10 cellular contexts compared by ENCODE assay signal in genomic region chr19:15249912-15250634, GRCh38. TPM values are rescaled to one million over a fixed set of nuclear protein-coding genes. Genes with fewer than 3 reads are reported as not detected.
A peak's percentile ranks its signal among the peaks of the same experiment; 100 is the strongest.
DNase-seq lines count a peak whose midpoint lies in the region; ATAC-seq and TF ChIP-seq lines count a peak whose summit lies in the region.
"Had no signal": no experiment of that assay in that cellular context is flagged by ENCODE, and none has a peak within 500 bp of the region (broad histone marks: within the 10 kb centered on the region; RNA-seq: fewer than 3 reads in every experiment).

No MANE protein-coding gene starts in this region.

- peak overlapping the region; percentile 18; the same call in 1 of the 2 replicates for H3K4me2 ChIP-seq in PC-9
- H3K4me2 ChIP-seq: KMS-11 had no signal

- H3K36me3 Mint-ChIP-seq in nephron (ENCODE audit: low read depth), result peaks cover 50% of the 10 kb centered on the region

- peaks cover 4% of the 10 kb centered on the region for H3K27me3 Mint-ChIP-seq in nephron (ENCODE audit: low read depth)

- H3K4me1 ChIP-seq in PC-9 (replicated peaks; ENCODE audit: insufficient read depth), result peaks cover 39% of the 10 kb centered on the region
- peaks cover 36 to 70% of the 10 kb centered on the region in 2 donors for H3K4me1 ChIP-seq in uterus

- no peak overlapping the region for H2AFZ ChIP-seq in PC-9

- ATAC-seq in esophagus mucosa, result peak; percentile 25

- intact Hi-C loops in PC-9 (cut with micrococcal nuclease; ENCODE audit: unreplicated experiment) (loop anchor here (5.0 to 10.0 kb wide), 2 partner anchors 53 to 145 kb away; partner anchors contain the start of gene SYDE1), uterus (cut with DNase I; ENCODE audit: low total_unique reads) (loop anchor here (10.0 kb wide), 1 partner anchor 55 kb away; no protein-coding TSS in a partner anchor)

- POLR2A ChIA-PET in PC-9 (lab: Charles Lee; ENCODE audit: unreplicated experiment), result interaction anchor here (0.5 to 0.7 kb wide), 7 partner anchors 18 to 869 kb away, joined by 3 to 9 read pairs (median 4); partner anchors contain the start of gene ADGRE5

- H3K9me2 ChIP-seq in PC-9 (ENCODE audit: insufficient read depth), result no peaks in the 10 kb centered on the region

- peaks cover 45% of the 10 kb centered on the region for H3F3A ChIP-seq in PC-9 (ENCODE audit: insufficient read depth, low read depth)

- H3K27ac Mint-ChIP-seq in nephron, result peak overlapping the region; percentile 97 to 100 (median 97)

- no peaks in the 10 kb centered on the region for H3K9me3 Mint-ChIP-seq in nephron

- peaks cover 79% of the 10 kb centered on the region for H3K79me2 ChIP-seq in PC-9 (ENCODE audit: low read depth)

- H3K4me3 ChIP-seq in PC-9 (no peak overlapping the region), uterus (no peak overlapping the region)

- H3K27me3 ChIP-seq in PC-9 (ENCODE audit: insufficient read depth, low read depth) (no peaks in the 10 kb centered on the region), uterus (no peaks in the 10 kb centered on the region)

- H3K9me3 ChIP-seq in PC-9 (ENCODE audit: insufficient read depth, low read depth) (no peaks in the 10 kb centered on the region), uterus (no peaks in the 10 kb centered on the region)

- CTCF ChIA-PET in PC-9 (lab: Charles Lee), result interaction anchor here (0.5 to 1.5 kb wide), 8 partner anchors 16 to 379 kb away, joined by 3 to 12 read pairs (median 3); no protein-coding TSS in a partner anchor

- no peak for TF ChIP-seq POLR2A in uterus (IDR thresholded peaks at IDR 0.05)

- peaks cover 81% of the 10 kb centered on the region for H4K20me1 ChIP-seq in PC-9 (ENCODE audit: insufficient read depth)

- H3K4me3 Mint-ChIP-seq in nephron, result peak overlapping the region; percentile 22 to 61 (median 41)

- no TSS peak for BruUV-seq in PC-9 (replicated peaks; lab: Mats Ljungman, UMichigan)

- H3K4me1 Mint-ChIP-seq in nephron, result peaks cover 65% of the 10 kb centered on the region

- DNase-seq in PC-9, result peak in 1 of 2 experiments; percentile 67
- DNase-seq in uterus, result peak; percentile 66 to 78
- no peak for DNase-seq in NAMALWA (ENCODE audit: low spot score)
- no peak for DNase-seq in NCI-H524 (lab: John Stamatoyannopoulos, UW)
- no peak for DNase-seq in stimulated activated CD4-positive, alpha-beta T cell treated with anti-CD3 and anti-CD28 coated beads, Interleukin-1b, Interleukin-23, amount 100 ng/mL, for 48 hours
- DNase-seq in NCI-H2107 (lab: John Stamatoyannopoulos, UW), result no peak

- TF ChIP-seq CTCF in PC-9 (conservative IDR thresholded peaks at IDR 0.05), result no peak
- no peak for TF ChIP-seq CTCF in nephron (IDR thresholded peaks at IDR 0.05; ENCODE audit: unreplicated experiment in 3 of 3)
- TF ChIP-seq CTCF in uterus (IDR thresholded peaks at IDR 0.05), result no peak

- H3K27ac ChIP-seq in PC-9 (peak overlapping the region; percentile 62), uterus (peak overlapping the region; percentile 83 to 89)
- H3K27ac ChIP-seq: KMS-11 had no signal

- H3K36me3 ChIP-seq in PC-9 (ENCODE audit: low read depth) (peaks cover 43% of the 10 kb centered on the region), uterus (no peaks in the 10 kb centered on the region)

RNA-seq across cellular contexts. Expression of gene EPHX3, which starts 17.8 kb away (rescaled TPM):
- total RNA-seq in PC-9 (2021) (17.7 and 20.1 TPM in 2 replicates), esophagus mucosa (34.6 TPM), uterus (under 1 TPM in 2 of 4 donors, not detected in 2; 0.35 to 0.64 TPM)
- total RNA-seq: glomerular endothelial cell had no signal

RNA-seq across cellular contexts. Expression of gene NOTCH3, which starts 49.3 kb away (rescaled TPM):
- total RNA-seq in PC-9 (2021), result 115 and 143 TPM in 2 replicates
- total RNA-seq in esophagus mucosa, result 149 TPM
- total RNA-seq in uterus, result 100 to 1,000 TPM in 2 of 4 donors, 10 to 100 TPM in 1, 1 to 10 TPM in 1; 9.4 to 166 (median 96.9) TPM

Comparison
In these comparisons a context has a peak if more than half of its experiments do, and no peak if none do; other contexts are left out.
1. DNase-seq: peak in uterus (2 of 2); none in NAMALWA (single experiment), NCI-H524 (0 of 2), stimulated activated CD4-positive, alpha-beta T cell treated with anti-CD3 and anti-CD28 coated beads, Interleukin-1b, Interleukin-23, amount 100 ng/mL, for 48 hours (single experiment) and NCI-H2107 (single experiment).
2. RNA of gene EPHX3, which starts 17.8 kb away (total RNA-seq): 34.6 TPM in esophagus mucosa (single experiment) and 17.7 to 20.1 TPM in PC-9; 0.35 to 0.64 TPM in uterus; every median in the first group is over 10 times any median in the second.